ENCODE assay signal across 11 cellular contexts in the genomic region with DNA sequence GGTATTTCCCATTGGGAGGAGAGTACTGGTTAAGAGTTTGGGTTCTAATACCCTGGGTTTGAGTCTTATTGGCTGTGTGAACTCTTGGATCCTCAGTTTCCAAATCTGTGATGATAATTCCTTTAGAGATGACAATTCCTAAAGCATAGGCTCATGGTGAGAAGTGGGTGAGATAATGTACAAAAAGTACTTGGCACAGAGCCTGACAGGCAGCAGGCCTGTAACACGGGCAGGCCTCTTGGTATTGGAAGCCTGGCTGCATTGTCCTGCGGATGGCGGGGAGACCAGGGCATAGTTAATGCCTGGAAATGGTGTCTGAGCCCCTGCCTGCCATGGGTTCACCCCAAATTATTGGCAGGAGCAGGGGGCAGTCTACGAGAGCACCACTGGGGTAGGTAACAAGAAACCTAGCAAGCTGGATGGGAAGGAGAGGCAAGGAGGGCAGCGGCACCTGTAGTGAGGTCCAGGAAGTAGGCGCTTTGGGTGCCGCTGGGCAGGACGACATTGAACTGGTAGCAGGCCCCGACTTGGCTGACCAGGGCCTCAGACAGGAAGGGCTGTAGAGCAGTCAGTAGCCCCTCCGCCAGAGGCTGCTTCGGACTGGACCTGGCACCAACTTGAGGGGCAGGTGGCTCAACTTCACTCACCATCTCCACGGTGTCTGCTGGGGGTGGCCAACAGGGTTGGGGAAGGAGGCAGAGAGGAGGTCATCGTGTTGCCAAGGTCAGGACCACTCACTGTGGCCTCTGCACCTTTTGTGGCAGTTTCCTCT. TPM values are rescaled to one million over a fixed set of nuclear protein-coding genes. Genes with fewer than 3 reads are reported as not detected.
DNase-seq lines count a peak whose midpoint lies in the region; ATAC-seq and TF ChIP-seq lines count a peak whose summit lies in the region.
"Had no signal": no experiment of that assay in that cellular context is flagged by ENCODE, and none has a peak within 500 bp of the region (broad histone marks: within the 10 kb centered on the region; RNA-seq: fewer than 3 reads in every experiment).

No MANE protein-coding gene starts in this region.

- WGBS in smooth muscle cell (ENCODE audit: low lambda C conversion rate) = 90% methylated on average over 13 of the region's 13 CpGs

- H3K4me3 Mint-ChIP-seq in HFFc6 = no peak overlapping the region; the same call in 1 of the 2 replicates
- H3K4me3 Mint-ChIP-seq: WTC11 had no signal

- peaks cover 12% of the 10 kb centered on the region for H3F3A ChIP-seq in smooth muscle cell (ENCODE audit: low read depth)

- H3K4me3 ChIP-seq in smooth muscle cell = no peak overlapping the region
- H3K4me3 ChIP-seq: PC-9 had no signal

- peaks cover 84% of the 10 kb centered on the region for H3K4me1 Mint-ChIP-seq in HFFc6 (ENCODE audit: low read depth)
- H3K4me1 Mint-ChIP-seq: WTC11 had no signal

- TF ChIP-seq POLR2A in GM18505 (IDR thresholded peaks at IDR 0.05; ENCODE audit: borderline replicate concordance, extremely low read depth, insufficient read depth, insufficient read length) = no peak

- no peaks in the 10 kb centered on the region for H3K4me1 ChIP-seq in smooth muscle cell (ENCODE audit: low read depth)

- no peak overlapping the region for H3K9ac ChIP-seq in smooth muscle cell (ENCODE audit: low read depth)

- peaks cover 8% of the 10 kb centered on the region; the same call in 1 of the 2 replicates for H3K36me3 Mint-ChIP-seq in HFFc6 (ENCODE audit: low read depth)
- H3K36me3 Mint-ChIP-seq: WTC11 had no signal

- peak; percentile 30 for ATAC-seq in left ventricle myocardium superior
- ATAC-seq in GM19395 (IDR thresholded peaks at IDR 0.05; ENCODE audit: unreplicated experiment) = no peak
- no peak for ATAC-seq in HG03469 (IDR thresholded peaks at IDR 0.05; ENCODE audit: unreplicated experiment)
- ATAC-seq in GM18505 (IDR thresholded peaks at IDR 0.05; ENCODE audit: unreplicated experiment) = no peak
- ATAC-seq: WTC11 had no signal

- H3K4me2 ChIP-seq in smooth muscle cell = peak overlapping the region; percentile 81

- H3K9me3 ChIP-seq in smooth muscle cell (replicated peaks; ENCODE audit: low read depth) = no peaks in the 10 kb centered on the region

- no peak for TF ChIP-seq CTCF in HFFc6 (IDR thresholded peaks at IDR 0.05)
- TF ChIP-seq CTCF in VCaP (conservative IDR thresholded peaks at IDR 0.05) = no peak
- no peak for TF ChIP-seq CTCF in smooth muscle cell (IDR thresholded peaks at IDR 0.05; ENCODE audit: borderline replicate concordance, insufficient read depth, poor library complexity, severe bottlenecking)

- intact Hi-C loops in left ventricle myocardium superior (cut with micrococcal nuclease) = no loop called here

- peak overlapping the region; percentile 97 for H3K27ac Mint-ChIP-seq in HFFc6
- H3K27ac Mint-ChIP-seq: progenitor cell of endocrine pancreas, WTC11 had no signal

- H4K20me1 ChIP-seq in smooth muscle cell (ENCODE audit: low read depth) = no peaks in the 10 kb centered on the region

- H3K27me3 ChIP-seq in smooth muscle cell (ENCODE audit: low read depth) = no peaks in the 10 kb centered on the region

- no peaks in the 10 kb centered on the region for H3K36me3 ChIP-seq in smooth muscle cell (ENCODE audit: low read depth)

- H3K9me3 Mint-ChIP-seq in HFFc6 = no peaks in the 10 kb centered on the region
- H3K9me3 Mint-ChIP-seq: WTC11 had no signal

- H3K27ac ChIP-seq in VCaP (peak overlapping the region; percentile 76), smooth muscle cell (ENCODE audit: low read depth) (peak overlapping the region; percentile 86)

- peaks cover 1% of the 10 kb centered on the region for H3K27me3 Mint-ChIP-seq in HFFc6 (ENCODE audit: insufficient read depth)
- H3K27me3 Mint-ChIP-seq: progenitor cell of endocrine pancreas had no signal

- H3K79me2 ChIP-seq in smooth muscle cell (ENCODE audit: low read depth) = no peaks in the 10 kb centered on the region

- H2AFZ ChIP-seq in smooth muscle cell (ENCODE audit: low read depth) = no peak overlapping the region
- H2AFZ ChIP-seq: PC-9 had no signal

- DNase-seq in HFFc6 (no peak), left ventricle myocardium superior (peak; percentile 40), smooth muscle cell (lab: John Stamatoyannopoulos, UW; ENCODE audit: unreplicated experiment) (no peak), CD1c-positive myeloid dendritic cell (ENCODE audit: extremely low spot score) (no peak)

RNA-seq across cellular contexts. Expression of gene STOML1, which starts 7.7 kb away (rescaled TPM):
- 10 to 100 TPM; 21.4 to 30.6 (median 24.7) TPM for total RNA-seq in HFFc6 (2021; fragmentation: NEBNext Ultra II Directional; extraction: Animal tissue kit (Norgen Biotek cat#: 25700))
- 26.9 TPM for total RNA-seq in left ventricle myocardium superior
- 9.3 and 12.4 TPM in 2 replicates for total RNA-seq in smooth muscle cell
- 23.7 and 27.5 TPM in 2 replicates for polyA plus RNA-seq in smooth muscle cell

RNA-seq across cellular contexts. Expression of gene PML, which starts 10.1 kb away (rescaled TPM):
- 10 to 100 TPM; 45.2 to 51.8 (median 47.5) TPM for total RNA-seq in HFFc6 (2021; fragmentation: NEBNext Ultra II Directional; extraction: Animal tissue kit (Norgen Biotek cat#: 25700))
- total RNA-seq in left ventricle myocardium superior = 20.8 TPM
- 21.6 and 34.1 TPM in 2 replicates for total RNA-seq in smooth muscle cell
- polyA plus RNA-seq in smooth muscle cell = 33.7 and 39.4 TPM in 2 replicates

RNA-seq across cellular contexts. Expression of gene LOXL1, which starts 58.1 kb away (rescaled TPM):
- 100 to 1,000 TPM; 235 to 309 (median 288) TPM for total RNA-seq in HFFc6 (2021; fragmentation: NEBNext Ultra II Directional; extraction: Animal tissue kit (Norgen Biotek cat#: 25700))
- total RNA-seq in left ventricle myocardium superior (12.9 TPM), smooth muscle cell (239 and 252 TPM in 2 replicates)
- 736 and 899 TPM in 2 replicates for polyA plus RNA-seq in smooth muscle cell

Comparison
In these comparisons a context has a peak if more than half of its experiments do, and no peak if none do; other contexts are left out.
1. RNA of gene LOXL1, which starts 58.1 kb away (total RNA-seq): 235 to 309 TPM in HFFc6 and 239 to 252 TPM in smooth muscle cell; 12.9 TPM in left ventricle myocardium superior (single experiment); every median in the first group is over 10 times any median in the second.